ENCODE assay signal across 21 cellular contexts in genomic region chr14:88749139-88749538, GRCh38. TPM values are rescaled to one million over a fixed set of nuclear protein-coding genes. Genes with fewer than 3 reads are reported as not detected.
"Had no signal": no experiment of that assay in that cellular context is flagged by ENCODE, and none has a peak within 500 bp of the region (broad histone marks: within the 10 kb centered on the region; RNA-seq: fewer than 3 reads in every experiment).

No MANE protein-coding gene starts in this region.

- ATAC-seq: mucosa of descending colon, sciatic nerve had no signal

- FAIRE-seq: endothelial cell of umbilical vein, kidney, TTC549 had no signal

- H3K27me3 ChIP-seq: neural progenitor cell, stomach, vagina had no signal

- H2AFZ ChIP-seq: neural progenitor cell had no signal

- H3K4me2 ChIP-seq: neural progenitor cell, smooth muscle cell had no signal

- DNase-seq: activated CD4-positive, alpha-beta memory T cell treated with anti-CD3 and anti-CD28 coated beads for 36 hours; activated T-cell treated with anti-CD3 and anti-CD28 coated beads for 4 hours; effector CD4-positive, alpha-beta T cell; foreskin melanocyte; glutamatergic neuron; hippocampal formation; kidney; left ventricle myocardium inferior; mucosa of descending colon; naive B cell; stimulated activated CD4-positive, alpha-beta T cell treated with anti-CD3 and anti-CD28 coated beads, Interleukin-4, amount 100 ng/mL, for 1 hour; stomach had no signal

- H3K4me1 ChIP-seq: left ventricle myocardium inferior, prostate gland, vagina had no signal

- H3K4me3 Mint-ChIP-seq: activated CD4-positive, alpha-beta memory T cell treated with anti-CD3 and anti-CD28 coated beads for 36 hours; activated naive CD8-positive, alpha-beta T cell; activated T-helper 1 cell treated with anti-CD3 and anti-CD28 coated beads, Interleukin-12 subunit alpha, Interleukin-12 subunit beta, Interleukin-2, Interleukin-4 antibody, amounts not matched to agents 30 ng/mL and 10 ng/mL and 1 ng/mL, durations not matched to agents 14 hours and 24 hours and 36 hours; naive B cell; neural progenitor cell had no signal

- H3K9ac ChIP-seq: neural progenitor cell had no signal

- H3K27ac Mint-ChIP-seq: activated CD4-positive, alpha-beta memory T cell treated with anti-CD3 and anti-CD28 coated beads for 36 hours; activated naive CD8-positive, alpha-beta T cell; activated T-helper 1 cell treated with anti-CD3 and anti-CD28 coated beads, Interleukin-12 subunit alpha, Interleukin-12 subunit beta, Interleukin-2, Interleukin-4 antibody, amounts not matched to agents 30 ng/mL and 10 ng/mL and 1 ng/mL, durations not matched to agents 14 hours and 24 hours and 36 hours; neural progenitor cell had no signal

- H3K9me3 Mint-ChIP-seq: activated CD4-positive, alpha-beta memory T cell treated with anti-CD3 and anti-CD28 coated beads for 36 hours; activated T-helper 1 cell treated with anti-CD3 and anti-CD28 coated beads, Interleukin-12 subunit alpha, Interleukin-12 subunit beta, Interleukin-2, Interleukin-4 antibody, amounts not matched to agents 30 ng/mL and 10 ng/mL and 1 ng/mL, durations not matched to agents 14 hours and 24 hours and 36 hours; neural progenitor cell had no signal

- H3K9me3 ChIP-seq: left ventricle myocardium inferior, mucosa of descending colon, prostate gland, stomach, vagina had no signal

- H3K36me3 Mint-ChIP-seq: neural progenitor cell had no signal

- H3K4me3 ChIP-seq: left ventricle myocardium inferior, mucosa of descending colon, neural progenitor cell, prostate gland, smooth muscle cell, stomach, vagina had no signal

- H3K4me1 Mint-ChIP-seq: naive B cell, neural progenitor cell had no signal

- H3K36me3 ChIP-seq: left ventricle myocardium inferior, neural progenitor cell, prostate gland, stomach, vagina had no signal

- H3K27ac ChIP-seq: left ventricle myocardium inferior, neural progenitor cell, prostate gland, stomach, vagina had no signal

RNA-seq across cellular contexts. Expression of gene EML5, which starts 43.6 kb away (rescaled TPM):
- total RNA-seq: endothelial cell of umbilical vein had no signal
- polyA plus RNA-seq: endothelial cell of umbilical vein, smooth muscle cell had no signal
